19 cellular contexts compared by ENCODE assay signal in the genomic region with DNA sequence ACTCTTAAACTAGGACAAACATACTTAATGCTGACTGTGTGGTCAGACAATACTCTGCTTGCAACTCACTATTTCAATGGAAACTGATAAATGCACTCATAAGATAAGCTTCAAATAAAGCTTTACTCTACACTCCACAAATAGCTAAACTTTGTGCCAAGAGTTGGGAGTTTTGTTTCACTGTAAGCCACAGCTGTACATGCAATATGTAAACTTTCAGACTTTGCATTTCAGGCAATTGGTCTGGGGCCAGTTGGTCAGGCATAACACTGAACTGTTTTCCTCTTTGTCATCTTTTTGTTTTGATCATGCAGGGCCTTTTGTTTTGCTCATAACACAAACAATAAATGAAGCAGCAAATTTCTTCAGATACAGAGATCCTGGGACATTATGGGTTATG.
A peak's percentile ranks its signal among the peaks of the same experiment; 100 is the strongest.
DNase-seq lines count a peak whose midpoint lies in the region; ATAC-seq, FAIRE-seq and TF ChIP-seq lines count a peak whose summit lies in the region.
"Had no signal": no experiment of that assay in that cellular context is flagged by ENCODE, and none has a peak within 500 bp of the region (broad histone marks: within the 10 kb centered on the region; RNA-seq: fewer than 3 reads in every experiment).

No MANE protein-coding gene starts in this region.

- no peak for TF ChIP-seq CTCF in GM23338 (conservative IDR thresholded peaks at IDR 0.05; ENCODE audit: low read depth in 2 of 2)
- no peak for TF ChIP-seq CTCF in endodermal cell (conservative IDR thresholded peaks at IDR 0.05)
- no peak for TF ChIP-seq CTCF in fibroblast of pulmonary artery (IDR thresholded peaks at IDR 0.05; ENCODE audit: low read length, missing control alignments)
- TF ChIP-seq CTCF in WERI-Rb-1 (IDR thresholded peaks at IDR 0.05; ENCODE audit: low read depth, low read length): no peak

- H3K79me1 ChIP-seq in mesenchymal stem cell (replicated peaks; ENCODE audit: low read length, poor library complexity, severe bottlenecking): no peaks in the 10 kb centered on the region

- H3K36me3 Mint-ChIP-seq in GM23338 (ENCODE audit: low read depth) (peaks cover 16% of the 10 kb centered on the region; the same call in 2 of the 3 replicates), endodermal cell (ENCODE audit: low read depth) (peaks cover 20% of the 10 kb centered on the region)
- H3K36me3 Mint-ChIP-seq: CD14-positive monocyte; CD4-positive, alpha-beta memory T cell had no signal

- H3K9me3 Mint-ChIP-seq in GM23338 (peaks cover 24% of the 10 kb centered on the region), endodermal cell (peaks cover 49% of the 10 kb centered on the region)

- no peak overlapping the region for H4K91ac ChIP-seq in mesenchymal stem cell (ENCODE audit: low read length)

- H3F3A ChIP-seq in GM23338 (replicated peaks; ENCODE audit: low read depth): no peaks in the 10 kb centered on the region

- no peak overlapping the region for H3K23ac ChIP-seq in mesenchymal stem cell (ENCODE audit: low read length in 2 of 2)

- H3K27me3 Mint-ChIP-seq in GM23338 (ENCODE audit: insufficient read depth, low read depth, poor library complexity): no peaks in the 10 kb centered on the region
- no peaks in the 10 kb centered on the region for H3K27me3 Mint-ChIP-seq in endodermal cell (ENCODE audit: insufficient read depth)
- H3K27me3 Mint-ChIP-seq: CD4-positive, alpha-beta memory T cell had no signal

- H3K4me3 ChIP-seq in GM23338 (no peak overlapping the region), endodermal cell (ENCODE audit: low read length) (no peak overlapping the region), fibroblast of pulmonary artery (replicated peaks; ENCODE audit: low read depth, low read length) (no peak overlapping the region), mesenchymal stem cell (ENCODE audit: insufficient read depth in 1 of 2, low read depth in 1 of 2, low read length in 2 of 2) (no peak overlapping the region), WERI-Rb-1 (ENCODE audit: low read depth, low read length) (no peak overlapping the region)
- H3K4me3 ChIP-seq: A549, BLaER1 had no signal

- H2BK5ac ChIP-seq in mesenchymal stem cell (ENCODE audit: low read depth, low read length, poor library complexity, severe bottlenecking): no peak overlapping the region

- H2AFZ ChIP-seq in GM23338: peak overlapping the region; percentile 18; the same call in 1 of the 2 replicates
- no peak overlapping the region for H2AFZ ChIP-seq in mesenchymal stem cell (ENCODE audit: low read depth, low read length)

- 0 out of 2 replicates have a peak, but pooled peaks cover 10% of the 10 kb centered on the region for H3K9me2 ChIP-seq in GM23338 (ENCODE audit: insufficient read depth)

- H3K27me3 ChIP-seq in GM23338 (ENCODE audit: insufficient read depth): no peaks in the 10 kb centered on the region
- H3K27me3 ChIP-seq in endodermal cell (ENCODE audit: control insufficient read depth, insufficient read depth, low read length, poor library complexity, severe bottlenecking): no peaks in the 10 kb centered on the region
- no peaks in the 10 kb centered on the region for H3K27me3 ChIP-seq in mesenchymal stem cell (ENCODE audit: control insufficient read depth in 1 of 2, insufficient read depth in 1 of 2, low read length in 2 of 2)
- H3K27me3 ChIP-seq in WERI-Rb-1 (ENCODE audit: insufficient read depth, low read depth, severe bottlenecking): no peaks in the 10 kb centered on the region
- H3K27me3 ChIP-seq: BLaER1 had no signal

- no peak overlapping the region for H3K4ac ChIP-seq in mesenchymal stem cell (ENCODE audit: low read depth in 1 of 2, low read length in 2 of 2)

- no peaks in the 10 kb centered on the region for H4K20me1 ChIP-seq in GM23338 (replicated peaks; ENCODE audit: insufficient read depth)
- H4K20me1 ChIP-seq: BLaER1 had no signal

- no peak overlapping the region for H4K8ac ChIP-seq in mesenchymal stem cell (ENCODE audit: low read length)

- H3K9me3 ChIP-seq in endodermal cell (ENCODE audit: control insufficient read depth, low read length) (peaks cover 61% of the 10 kb centered on the region), mesenchymal stem cell (ENCODE audit: control insufficient read depth, low read length) (peaks cover 8% of the 10 kb centered on the region), WERI-Rb-1 (ENCODE audit: severe bottlenecking) (peaks cover 4% of the 10 kb centered on the region)
- H3K9me3 ChIP-seq: A549 had no signal

- H3K4me1 ChIP-seq in GM23338 (ENCODE audit: insufficient read depth) (no peaks in the 10 kb centered on the region), endodermal cell (ENCODE audit: control insufficient read depth, insufficient read depth, low read length) (no peaks in the 10 kb centered on the region), mesenchymal stem cell (ENCODE audit: control insufficient read depth, insufficient read depth, low read depth, low read length) (no peaks in the 10 kb centered on the region)
- H3K4me1 ChIP-seq: A549, BLaER1 had no signal

- DNase-seq in GM23338 (ENCODE audit: low spot score) (no peak), endodermal cell (no peak), fibroblast of pulmonary artery (ENCODE audit: low read depth) (peak; percentile 16), mesenchymal stem cell (peak; percentile 18), WERI-Rb-1 (no peak), GM19239 (ENCODE audit: insufficient read length, low spot score) (no peak), NCI-H2227 (lab: John Stamatoyannopoulos, UW; ENCODE audit: unreplicated experiment) (no peak), SKM-1 treated with dmso at 0.1 percent for 144 hours (lab: John Stamatoyannopoulos, UW; ENCODE audit: unreplicated experiment) (no peak)
- DNase-seq: Calu3; CD4-positive, alpha-beta memory T cell; DMS79 treated with DMSO at 0.1 percent for 48 hours; GF-D8; HCEC 1CT; IMR-90 had no signal

- H3K27ac Mint-ChIP-seq in GM23338 (no peak overlapping the region), endodermal cell (peak overlapping the region; percentile 13)
- H3K27ac Mint-ChIP-seq: CD14-positive monocyte had no signal

- no peak overlapping the region for H3K18ac ChIP-seq in mesenchymal stem cell (ENCODE audit: low read depth in 1 of 2, low read length in 2 of 2)

- H3K79me2 ChIP-seq in GM23338 (replicated peaks; ENCODE audit: insufficient read depth): no peaks in the 10 kb centered on the region

- H3K4me2 ChIP-seq in GM23338 (no peak overlapping the region), mesenchymal stem cell (ENCODE audit: low read length, poor library complexity, severe bottlenecking) (no peak overlapping the region)
- H3K4me2 ChIP-seq: A549, BLaER1 had no signal

- no peak for FAIRE-seq in GM19239 (lab: Jason Lieb, UNC)
- FAIRE-seq: A549, HTR-8/SVneo had no signal

- no peak overlapping the region for H3K4me3 Mint-ChIP-seq in GM23338
- H3K4me3 Mint-ChIP-seq in endodermal cell: no peak overlapping the region
- H3K4me3 Mint-ChIP-seq: CD14-positive monocyte; CD4-positive, alpha-beta memory T cell had no signal

- H3K27ac ChIP-seq in GM23338 (ENCODE audit: low read depth): no peak overlapping the region
- no peak overlapping the region for H3K27ac ChIP-seq in endodermal cell (ENCODE audit: low read depth, low read length)
- H3K27ac ChIP-seq in mesenchymal stem cell (ENCODE audit: low read length, poor library complexity, severe bottlenecking): no peak overlapping the region
- H3K27ac ChIP-seq in WERI-Rb-1: no peak overlapping the region
- H3K27ac ChIP-seq: 22Rv1, A549, BLaER1 had no signal

- ATAC-seq in GM23338: no peak
- ATAC-seq: A549 had no signal

- no peaks in the 10 kb centered on the region for H3K4me1 Mint-ChIP-seq in GM23338
- peaks cover 17% of the 10 kb centered on the region for H3K4me1 Mint-ChIP-seq in endodermal cell
- H3K4me1 Mint-ChIP-seq: CD14-positive monocyte; CD4-positive, alpha-beta memory T cell had no signal

- no peak overlapping the region for H3K9ac ChIP-seq in endodermal cell (ENCODE audit: extremely low read depth, low read length, poor library complexity, severe bottlenecking)
- no peak overlapping the region for H3K9ac ChIP-seq in mesenchymal stem cell (ENCODE audit: low read length)
- H3K9ac ChIP-seq: BLaER1 had no signal

- H2BK15ac ChIP-seq in mesenchymal stem cell (ENCODE audit: low read depth, poor library complexity, severe bottlenecking): no peak overlapping the region

- H3K36me3 ChIP-seq in GM23338 (ENCODE audit: insufficient read depth) (no peaks in the 10 kb centered on the region), endodermal cell (ENCODE audit: control insufficient read depth, insufficient read depth, low read length) (peaks cover 4% of the 10 kb centered on the region), mesenchymal stem cell (ENCODE audit: control insufficient read depth in 1 of 2, insufficient read depth in 2 of 2, low read depth in 1 of 2, low read length in 2 of 2) (no peaks in the 10 kb centered on the region), WERI-Rb-1 (no peaks in the 10 kb centered on the region)
- H3K36me3 ChIP-seq: BLaER1 had no signal

- H3K14ac ChIP-seq in mesenchymal stem cell (ENCODE audit: low read length in 2 of 2): no peak overlapping the region

- no peak overlapping the region for H2AK5ac ChIP-seq in mesenchymal stem cell (ENCODE audit: low read length, severe bottlenecking)

- no peak overlapping the region for H2BK12ac ChIP-seq in mesenchymal stem cell (ENCODE audit: low read length in 2 of 2)

- H2BK120ac ChIP-seq in mesenchymal stem cell (ENCODE audit: low read depth, low read length): no peak overlapping the region

TF ChIP-seq in GM23338, 12 proteins besides CTCF, POLR2A, EP300 and RAD21 (continues in another document):
- TF ChIP-seq CREB1 (CRISPR knock-in tag; IDR thresholded peaks at IDR 0.05; ENCODE audit: low read depth) (no peak), ZNF331 (CRISPR knock-in tag; IDR thresholded peaks at IDR 0.05; ENCODE audit: low read depth) (no peak), EZH2phosphoT487 (IDR thresholded peaks at IDR 0.05; ENCODE audit: unreplicated experiment) (no peak), ZNF114 (CRISPR knock-in tag; IDR thresholded peaks at IDR 0.05) (no peak), EZH2 (IDR thresholded peaks at IDR 0.05; ENCODE audit: low read depth, unreplicated experiment) (no peak), POLR2AphosphoS5 (IDR thresholded peaks at IDR 0.05; ENCODE audit: low read depth) (no peak)
- TF ChIP-seq, protein P1, sequence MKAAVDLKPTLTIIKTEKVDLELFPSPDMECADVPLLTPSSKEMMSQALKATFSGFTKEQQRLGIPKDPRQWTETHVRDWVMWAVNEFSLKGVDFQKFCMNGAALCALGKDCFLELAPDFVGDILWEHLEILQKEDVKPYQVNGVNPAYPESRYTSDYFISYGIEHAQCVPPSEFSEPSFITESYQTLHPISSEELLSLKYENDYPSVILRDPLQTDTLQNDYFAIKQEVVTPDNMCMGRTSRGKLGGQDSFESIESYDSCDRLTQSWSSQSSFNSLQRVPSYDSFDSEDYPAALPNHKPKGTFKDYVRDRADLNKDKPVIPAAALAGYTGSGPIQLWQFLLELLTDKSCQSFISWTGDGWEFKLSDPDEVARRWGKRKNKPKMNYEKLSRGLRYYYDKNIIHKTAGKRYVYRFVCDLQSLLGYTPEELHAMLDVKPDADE (IDR thresholded peaks at IDR 0.05): no peak

Comparison
In these comparisons a context has a peak if more than half of its experiments do, and no peak if none do; other contexts are left out.
1. DNase-seq: peak in fibroblast of pulmonary artery (single experiment) and mesenchymal stem cell (single experiment); none in GM23338 (single experiment), endodermal cell (single experiment), WERI-Rb-1 (single experiment), GM19239 (single experiment), NCI-H2227 (single experiment) and SKM-1 treated with dmso at 0.1 percent for 144 hours (single experiment).